ENCODE assay signal across 11 cellular contexts in genomic region chr14:99537399-99537798, GRCh38.
A peak's percentile ranks its signal among the peaks of the same experiment; 100 is the strongest.
DNase-seq lines count a peak whose midpoint lies in the region; ATAC-seq and TF ChIP-seq lines count a peak whose summit lies in the region.
"Had no signal": no experiment of that assay in that cellular context is flagged by ENCODE, and none has a peak within 500 bp of the region (broad histone marks: within the 10 kb centered on the region; RNA-seq: fewer than 3 reads in every experiment).

No MANE protein-coding gene starts in this region.

- no peak overlapping the region for H3K27ac ChIP-seq in MM.1S (ENCODE audit: low read length)

- no peaks in the 10 kb centered on the region for H3F3A ChIP-seq in MM.1S (ENCODE audit: insufficient read depth, low read length)

- no peaks in the 10 kb centered on the region for H3K9me3 ChIP-seq in MM.1S (replicated peaks; ENCODE audit: insufficient read depth, low read length)

- no peaks in the 10 kb centered on the region for H4K20me1 ChIP-seq in MM.1S (ENCODE audit: insufficient read depth, low read length)

- H3K36me3 ChIP-seq in MM.1S (replicated peaks; ENCODE audit: insufficient read depth, low read length) = no peaks in the 10 kb centered on the region

- DNase-seq in 8988T (peak; percentile 79), HS-27A (ENCODE audit: low read depth) (peak; percentile 68), cardiac fibroblast (ENCODE audit: low read depth in 2 of 2) (peak; percentile 76 to 80), kidney glomerular epithelial cell (lab: John Stamatoyannopoulos, UW) (peak; percentile 72), MM.1S (no peak), globus pallidus (ENCODE audit: low spot score) (no peak)
- DNase-seq: activated CD8-positive, alpha-beta memory T cell treated with anti-CD3 and anti-CD28 coated beads, Interleukin-2, amount 50 U/mL, for 4 hours; MV-4-11; SHP77 treated with DMSO at 0.1 percent for 48 hours had no signal

- H3K4me3 ChIP-seq in cardiac fibroblast (replicated peaks in 1 of 2; ENCODE audit: low read depth in 2 of 2, low read length in 2 of 2) = no peak overlapping the region
- H3K4me3 ChIP-seq in MM.1S (ENCODE audit: low read length) = no peak overlapping the region

- H3K79me2 ChIP-seq in MM.1S (ENCODE audit: low read length) = no peaks in the 10 kb centered on the region

- ATAC-seq in HG02840 (IDR thresholded peaks at IDR 0.05; ENCODE audit: low FRiP score, unreplicated experiment) = no peak
- ATAC-seq in HG03135 (IDR thresholded peaks at IDR 0.05; ENCODE audit: unreplicated experiment) = no peak

- no peaks in the 10 kb centered on the region for H3K4me1 ChIP-seq in MM.1S (ENCODE audit: low read length)

- H2AFZ ChIP-seq in MM.1S (ENCODE audit: low read length) = no peak overlapping the region

- no peaks in the 10 kb centered on the region for H3K9me2 ChIP-seq in MM.1S (replicated peaks; ENCODE audit: insufficient read depth, low read length)

- no peak overlapping the region for H3K9ac ChIP-seq in MM.1S (ENCODE audit: low read length)

- TF ChIP-seq CTCF in cardiac fibroblast (IDR thresholded peaks at IDR 0.05; ENCODE audit: low read depth, low read length) = no peak
- no peak for TF ChIP-seq CTCF in MM.1S (IDR thresholded peaks at IDR 0.05; ENCODE audit: low read length)

- no peaks in the 10 kb centered on the region for H3K27me3 ChIP-seq in MM.1S (replicated peaks; ENCODE audit: insufficient read depth, low read length)

- H3K4me2 ChIP-seq in MM.1S (ENCODE audit: low read depth, low read length) = no peak overlapping the region

Comparison
In these comparisons a context has a peak if more than half of its experiments do, and no peak if none do; other contexts are left out.
1. DNase-seq: peak in 8988T (single experiment), HS-27A (single experiment), cardiac fibroblast (2 of 2) and kidney glomerular epithelial cell (single experiment); none in MM.1S (single experiment) and globus pallidus (single experiment).